Comparison of ENCODE assay signal across 1 cellular context in genomic region chr5:207599-207998, GRCh38.
TF ChIP-seq lines count a peak whose summit lies in the region.

No MANE protein-coding gene starts in this region.

TF ChIP-seq in HEK293, 187 proteins besides CTCF, POLR2A, EP300 and RAD21 (continued from another document):
- TF ChIP-seq ZSCAN4 (tag by site-specific recombination; IDR thresholded peaks at IDR 0.05) = no peak
- TF ChIP-seq ZBTB8A (tag by site-specific recombination; IDR thresholded peaks at IDR 0.05) = no peak
- TF ChIP-seq ZBTB44 (tag by site-specific recombination; IDR thresholded peaks at IDR 0.05) = no peak
